ENCODE assay signal across 8 cellular contexts in genomic region chr2:237627463-237628321, GRCh38. TPM values are rescaled to one million over a fixed set of nuclear protein-coding genes. Genes with fewer than 3 reads are reported as not detected.
A peak's percentile ranks its signal among the peaks of the same experiment; 100 is the strongest.
DNase-seq lines count a peak whose midpoint lies in the region; ATAC-seq, FAIRE-seq and TF ChIP-seq lines count a peak whose summit lies in the region.

Gene LRRFIP1, plus strand, starts transcription at chr2:237627587. Its CDS starts 58 bp downstream, at chr2:237627645.

- 1 to 2% (median 2%) methylated on average over 41 to 112 of the region's 112 CpGs for WGBS in small intestine, 3 donors

- no peak within 1 kb of the TSS for H3K4me3 ChIP-seq in DOHH2 (ENCODE audit: low read length)
- peak within 1 kb of the TSS; percentile 34 for H3K4me3 ChIP-seq in bronchial epithelial cell (ENCODE audit: low read depth, low read length)
- peak within 1 kb of the TSS; percentile 75 to 81 for H3K4me3 ChIP-seq in kidney (ENCODE audit: low read length in 2 of 2)
- H3K4me3 ChIP-seq in small intestine (ENCODE audit: low read depth in 1 of 2, low read length in 2 of 2) = peak within 1 kb of the TSS; percentile 35 to 50

- H3K9me3 ChIP-seq in DOHH2 (ENCODE audit: control insufficient read depth, insufficient read depth, low read length) = no peaks in the 10 kb centered on the region
- H3K9me3 ChIP-seq in kidney (ENCODE audit: control insufficient read depth in 1 of 2, low read length in 2 of 2) = no peaks in the 10 kb centered on the region
- H3K9me3 ChIP-seq in small intestine (ENCODE audit: control insufficient read depth, low read depth) = no peaks in the 10 kb centered on the region

- DNase-seq in NCI-H2227 treated with DMSO at 0.1 percent for 48 hours (lab: John Stamatoyannopoulos, UW) (peak; percentile 22), bronchial epithelial cell (ENCODE audit: low read depth) (no peak), kidney (peak; percentile 83), small intestine (no peak), NCI-H1105 treated with DMSO at 0.1 percent for 48 hours (lab: John Stamatoyannopoulos, UW) (no peak)

- peaks cover 9% of the 10 kb centered on the region for H3K4me1 ChIP-seq in DOHH2 (ENCODE audit: control insufficient read depth, low read length)
- peaks cover 19 to 22% of the 10 kb centered on the region in 2 donors for H3K4me1 ChIP-seq in kidney (ENCODE audit: control insufficient read depth in 1 of 2, insufficient read depth in 1 of 2, low read depth in 1 of 2, low read length in 2 of 2)
- no peaks in the 10 kb centered on the region for H3K4me1 ChIP-seq in small intestine (ENCODE audit: control insufficient read depth in 2 of 2, insufficient read depth in 1 of 2, low read depth in 1 of 2, low read length in 1 of 2)

- no peak for FAIRE-seq in bronchial epithelial cell (lab: Jason Lieb, UNC)
- FAIRE-seq in kidney (lab: Jason Lieb, UNC) = no peak
- no peak for FAIRE-seq in small intestine (lab: Jason Lieb, UNC)

- intact Hi-C loops in kidney (cut with DNase I) = no loop called here

- H3K9me2 ChIP-seq in DOHH2 (replicated peaks; ENCODE audit: control insufficient read depth, low read length) = no peaks in the 10 kb centered on the region

- no peak for TF ChIP-seq CTCF in DOHH2 (IDR thresholded peaks at IDR 0.05; ENCODE audit: low read depth, low read length, poor library complexity, severe bottlenecking)
- no peak for TF ChIP-seq CTCF in bronchial epithelial cell (IDR thresholded peaks at IDR 0.05; ENCODE audit: insufficient read depth, low read length, severe bottlenecking)
- TF ChIP-seq CTCF in kidney (IDR thresholded peaks at IDR 0.05; ENCODE audit: borderline replicate concordance, extremely low read depth, insufficient read depth) = no peak

- H3K36me3 ChIP-seq in DOHH2 (ENCODE audit: control insufficient read depth, low read length) (no peaks in the 10 kb centered on the region), bronchial epithelial cell (ENCODE audit: control insufficient read depth, insufficient read depth, low read length) (no peaks in the 10 kb centered on the region), kidney (ENCODE audit: control insufficient read depth in 1 of 2, insufficient read depth in 2 of 2, low read length in 2 of 2) (no peaks in the 10 kb centered on the region), small intestine (ENCODE audit: control insufficient read depth in 2 of 2, insufficient read depth in 2 of 2, low read length in 2 of 2) (no peaks in the 10 kb centered on the region)

- peak within 1 kb of the TSS; percentile 76 to 83 for H3K9ac ChIP-seq in kidney (ENCODE audit: low read length in 2 of 2)

- H3K27me3 ChIP-seq in DOHH2 (ENCODE audit: control insufficient read depth, low read length) = peaks cover 30% of the 10 kb centered on the region
- H3K27me3 ChIP-seq in bronchial epithelial cell (ENCODE audit: control insufficient read depth, insufficient read depth, low read length) = peaks cover 14% of the 10 kb centered on the region
- H3K27me3 ChIP-seq in small intestine (ENCODE audit: control insufficient read depth in 2 of 2, insufficient read depth in 2 of 2, low read length in 2 of 2) = no peaks in the 10 kb centered on the region

- no peak for ATAC-seq in HG02759 (IDR thresholded peaks at IDR 0.05; ENCODE audit: unreplicated experiment)
- no peak for ATAC-seq in HG03565 (IDR thresholded peaks at IDR 0.05; ENCODE audit: unreplicated experiment)

- H3K4me2 ChIP-seq in DOHH2 (ENCODE audit: low read length) = 0 out of 2 replicates have a peak within 1 kb of the TSS, but pooled peaks have one; percentile 16

- no peaks in the 10 kb centered on the region for H3F3A ChIP-seq in DOHH2 (ENCODE audit: control insufficient read depth, insufficient read depth)

- no peaks in the 10 kb centered on the region for H3K79me2 ChIP-seq in DOHH2 (ENCODE audit: control insufficient read depth, low read length)

- no peaks in the 10 kb centered on the region for H4K20me1 ChIP-seq in DOHH2 (ENCODE audit: control insufficient read depth, insufficient read depth, low read depth, low read length)

- no peak within 1 kb of the TSS for H3K27ac ChIP-seq in DOHH2 (ENCODE audit: low read depth, low read length)
- H3K27ac ChIP-seq in kidney (ENCODE audit: low read depth in 2 of 2, low read length in 2 of 2) = peak within 1 kb of the TSS; percentile 67 to 79
- no peak within 1 kb of the TSS for H3K27ac ChIP-seq in small intestine (ENCODE audit: low read depth in 1 of 2, low read length in 1 of 2)

RNA-seq across cellular contexts. Expression of gene LRRFIP1, which starts in this region (rescaled TPM):
- total RNA-seq in bronchial epithelial cell (115 and 183 TPM in 2 replicates), kidney (204 TPM)
- polyA plus RNA-seq in kidney (ENCODE audit: insufficient read depth, low read depth, low replicate concordance) (39.1 TPM), small intestine (10 to 100 TPM; 46.0 to 76.7 (median 53.0) TPM)

Comparison
In these comparisons a context has a peak if more than half of its experiments do, and no peak if none do; other contexts are left out.
1. H3K27ac ChIP-seq: peak in kidney (2 of 2); none in DOHH2 (single experiment) and small intestine (0 of 2).
2. DNase-seq: peak in NCI-H2227 treated with DMSO at 0.1 percent for 48 hours (single experiment) and kidney (single experiment); none in bronchial epithelial cell (single experiment), small intestine (single experiment) and NCI-H1105 treated with DMSO at 0.1 percent for 48 hours (single experiment).